1 cellular context compared by ENCODE assay signal in the genomic region with DNA sequence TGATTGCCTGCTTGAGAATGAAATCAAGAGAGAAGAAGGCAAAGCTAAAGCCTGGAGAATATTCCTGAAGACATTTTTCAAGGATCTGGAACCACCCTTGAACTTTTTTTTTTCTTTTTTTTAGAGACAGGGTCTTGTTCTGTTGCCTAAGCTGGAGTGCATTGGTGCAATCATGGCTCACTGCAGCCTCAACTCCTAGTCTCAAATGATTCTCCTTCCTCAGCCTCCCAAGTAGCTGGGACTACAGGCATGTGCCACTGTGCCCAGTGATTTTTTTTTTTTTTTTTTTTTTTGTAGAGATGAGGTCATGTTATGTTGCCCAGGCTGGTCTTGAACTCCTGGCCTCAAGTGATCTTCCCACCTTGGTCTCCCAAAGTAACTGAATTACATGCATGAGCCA.
TF ChIP-seq lines count a peak whose summit lies in the region.

No MANE protein-coding gene starts in this region.

TF ChIP-seq in HepG2, 621 proteins besides CTCF, POLR2A, EP300 and RAD21:
- TF ChIP-seq, protein P1, sequence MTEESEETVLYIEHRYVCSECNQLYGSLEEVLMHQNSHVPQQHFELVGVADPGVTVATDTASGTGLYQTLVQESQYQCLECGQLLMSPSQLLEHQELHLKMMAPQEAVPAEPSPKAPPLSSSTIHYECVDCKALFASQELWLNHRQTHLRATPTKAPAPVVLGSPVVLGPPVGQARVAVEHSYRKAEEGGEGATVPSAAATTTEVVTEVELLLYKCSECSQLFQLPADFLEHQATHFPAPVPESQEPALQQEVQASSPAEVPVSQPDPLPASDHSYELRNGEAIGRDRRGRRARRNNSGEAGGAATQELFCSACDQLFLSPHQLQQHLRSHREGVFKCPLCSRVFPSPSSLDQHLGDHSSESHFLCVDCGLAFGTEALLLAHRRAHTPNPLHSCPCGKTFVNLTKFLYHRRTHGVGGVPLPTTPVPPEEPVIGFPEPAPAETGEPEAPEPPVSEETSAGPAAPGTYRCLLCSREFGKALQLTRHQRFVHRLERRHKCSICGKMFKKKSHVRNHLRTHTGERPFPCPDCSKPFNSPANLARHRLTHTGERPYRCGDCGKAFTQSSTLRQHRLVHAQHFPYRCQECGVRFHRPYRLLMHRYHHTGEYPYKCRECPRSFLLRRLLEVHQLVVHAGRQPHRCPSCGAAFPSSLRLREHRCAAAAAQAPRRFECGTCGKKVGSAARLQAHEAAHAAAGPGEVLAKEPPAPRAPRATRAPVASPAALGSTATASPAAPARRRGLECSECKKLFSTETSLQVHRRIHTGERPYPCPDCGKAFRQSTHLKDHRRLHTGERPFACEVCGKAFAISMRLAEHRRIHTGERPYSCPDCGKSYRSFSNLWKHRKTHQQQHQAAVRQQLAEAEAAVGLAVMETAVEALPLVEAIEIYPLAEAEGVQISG (CRISPR knock-in tag; IDR thresholded peaks at IDR 0.05), result no peak
- TF ChIP-seq SP2 (CRISPR knock-in tag; IDR thresholded peaks at IDR 0.05), result no peak
- no peak for TF ChIP-seq ZFP62 (CRISPR knock-in tag; IDR thresholded peaks at IDR 0.05)
